Comparison of ENCODE assay signal across 17 cellular contexts in genomic region chr2:118176601-118177000, GRCh38.
DNase-seq lines count a peak whose midpoint lies in the region; ATAC-seq lines count a peak whose summit lies in the region.
"Had no signal": no experiment of that assay in that cellular context is flagged by ENCODE, and none has a peak within 500 bp of the region (broad histone marks: within the 10 kb centered on the region; RNA-seq: fewer than 3 reads in every experiment).

No MANE protein-coding gene starts in this region.

- peak; percentile 78 to 79 for ATAC-seq in activated T-cell treated with anti-CD3 and anti-CD28 coated beads, Interleukin-2, amount 50 U/mL, for 72 hours (replicated peaks in 1 of 2)
- no peak for ATAC-seq in T-helper 17 cell
- peak; percentile 69 for ATAC-seq in activated T-helper 17 cell treated with anti-CD3 and anti-CD28 coated beads, Interleukin-2, amount 50 U/mL, for 72 hours (replicated peaks)
- ATAC-seq in stimulated activated effector memory CD8-positive, alpha-beta T cell treated with anti-CD3 and anti-CD28 coated beads, Interleukin-12 subunit alpha, Interleukin-12 subunit beta, amount 100 ng/mL, for 72 hours: peak; percentile 79
- ATAC-seq in GM18867 (IDR thresholded peaks at IDR 0.05; ENCODE audit: unreplicated experiment): no peak
- ATAC-seq: A549 had no signal

- no peaks in the 10 kb centered on the region for H3K9me3 ChIP-seq in T-helper 17 cell (ENCODE audit: control insufficient read depth, low read length, poor library complexity, severe bottlenecking)
- H3K9me3 ChIP-seq: A549; BLaER1 treated with 17β-estradiol and CSF1 and Interleukin-3, amounts not matched to agents 10 nM and 100 nM had no signal

- H3K4me3 Mint-ChIP-seq in activated T-cell treated with anti-CD3 and anti-CD28 coated beads, Interleukin-2, amount 50 U/mL, for 72 hours: peak overlapping the region; percentile 49 to 75
- H3K4me3 Mint-ChIP-seq in T-helper 17 cell: no peak overlapping the region
- peak overlapping the region; percentile 53 for H3K4me3 Mint-ChIP-seq in activated T-helper 17 cell treated with anti-CD3 and anti-CD28 coated beads, Interleukin-2, amount 50 U/mL, for 72 hours
- H3K4me3 Mint-ChIP-seq in stimulated activated effector memory CD8-positive, alpha-beta T cell treated with anti-CD3 and anti-CD28 coated beads, Interleukin-12 subunit alpha, Interleukin-12 subunit beta, amount 100 ng/mL, for 72 hours: peak overlapping the region; percentile 27
- H3K4me3 Mint-ChIP-seq: CD8-positive, alpha-beta memory T cell had no signal

- H3K27me3 Mint-ChIP-seq in activated T-cell treated with anti-CD3 and anti-CD28 coated beads, Interleukin-2, amount 50 U/mL, for 72 hours (ENCODE audit: low read depth): peaks cover 6% of the 10 kb centered on the region
- H3K27me3 Mint-ChIP-seq in T-helper 17 cell: peaks cover 17% of the 10 kb centered on the region
- H3K27me3 Mint-ChIP-seq in activated T-helper 17 cell treated with anti-CD3 and anti-CD28 coated beads, Interleukin-2, amount 50 U/mL, for 72 hours: peaks cover 6% of the 10 kb centered on the region

- peaks cover 36% of the 10 kb centered on the region for H3K4me1 Mint-ChIP-seq in activated T-cell treated with anti-CD3 and anti-CD28 coated beads, Interleukin-2, amount 50 U/mL, for 72 hours (ENCODE audit: low read depth)
- H3K4me1 Mint-ChIP-seq in T-helper 17 cell: no peaks in the 10 kb centered on the region
- peaks cover 11% of the 10 kb centered on the region for H3K4me1 Mint-ChIP-seq in activated T-helper 17 cell treated with anti-CD3 and anti-CD28 coated beads, Interleukin-2, amount 50 U/mL, for 72 hours
- H3K4me1 Mint-ChIP-seq in stimulated activated effector memory CD8-positive, alpha-beta T cell treated with anti-CD3 and anti-CD28 coated beads, Interleukin-12 subunit alpha, Interleukin-12 subunit beta, amount 100 ng/mL, for 72 hours: peaks cover 19% of the 10 kb centered on the region
- H3K4me1 Mint-ChIP-seq: CD8-positive, alpha-beta memory T cell had no signal

- H3K27ac Mint-ChIP-seq in activated T-cell treated with anti-CD3 and anti-CD28 coated beads, Interleukin-2, amount 50 U/mL, for 72 hours: peak overlapping the region; percentile 92
- H3K27ac Mint-ChIP-seq in T-helper 17 cell: peak overlapping the region; percentile 37
- peak overlapping the region; percentile 81 for H3K27ac Mint-ChIP-seq in activated T-helper 17 cell treated with anti-CD3 and anti-CD28 coated beads, Interleukin-2, amount 50 U/mL, for 72 hours
- peak overlapping the region; percentile 68 for H3K27ac Mint-ChIP-seq in stimulated activated effector memory CD8-positive, alpha-beta T cell treated with anti-CD3 and anti-CD28 coated beads, Interleukin-12 subunit alpha, Interleukin-12 subunit beta, amount 100 ng/mL, for 72 hours
- H3K27ac Mint-ChIP-seq: CD8-positive, alpha-beta memory T cell had no signal

- peak in 1 of 2 donors; percentile 10 for DNase-seq in activated T-cell treated with anti-CD3 and anti-CD28 coated beads, Interleukin-2, amount 50 U/mL, for 72 hours
- DNase-seq in activated T-cell treated with anti-CD3 and anti-CD28 coated beads, Interleukin-2, amount 50 U/mL, for 48 hours: no peak
- no peak for DNase-seq in T-helper 17 cell
- DNase-seq in stimulated activated effector memory CD8-positive, alpha-beta T cell treated with anti-CD3 and anti-CD28 coated beads, Interleukin-12 subunit alpha, Interleukin-12 subunit beta, amount 100 ng/mL, for 72 hours (ENCODE audit: low spot score in 2 of 2): peak in 1 of 2 donors; percentile 43
- DNase-seq in NCI-H1092 (lab: John Stamatoyannopoulos, UW): no peak
- DNase-seq in NCI-H2029 treated with DMSO at 0.1 percent for 48 hours (lab: John Stamatoyannopoulos, UW): no peak
- DNase-seq: CD8-positive, alpha-beta memory T cell; DMS79; GM23248; NCI-H2029; NCI-H510A; NCI-H774; RPMI8226 had no signal

- H3K36me3 Mint-ChIP-seq in activated T-cell treated with anti-CD3 and anti-CD28 coated beads, Interleukin-2, amount 50 U/mL, for 72 hours (ENCODE audit: insufficient read depth in 2 of 2): peaks cover 0 to 1% of the 10 kb centered on the region in 2 donors
- peaks cover 5% of the 10 kb centered on the region for H3K36me3 Mint-ChIP-seq in T-helper 17 cell (ENCODE audit: low read depth)
- no peaks in the 10 kb centered on the region for H3K36me3 Mint-ChIP-seq in activated T-helper 17 cell treated with anti-CD3 and anti-CD28 coated beads, Interleukin-2, amount 50 U/mL, for 72 hours (ENCODE audit: low read depth)
- H3K36me3 Mint-ChIP-seq in stimulated activated effector memory CD8-positive, alpha-beta T cell treated with anti-CD3 and anti-CD28 coated beads, Interleukin-12 subunit alpha, Interleukin-12 subunit beta, amount 100 ng/mL, for 72 hours: no peaks in the 10 kb centered on the region
- H3K36me3 Mint-ChIP-seq: CD8-positive, alpha-beta memory T cell had no signal

- H3K9me3 Mint-ChIP-seq in activated T-cell treated with anti-CD3 and anti-CD28 coated beads, Interleukin-2, amount 50 U/mL, for 72 hours: no peaks in the 10 kb centered on the region
- no peaks in the 10 kb centered on the region for H3K9me3 Mint-ChIP-seq in activated T-helper 17 cell treated with anti-CD3 and anti-CD28 coated beads, Interleukin-2, amount 50 U/mL, for 72 hours
- no peaks in the 10 kb centered on the region for H3K9me3 Mint-ChIP-seq in stimulated activated effector memory CD8-positive, alpha-beta T cell treated with anti-CD3 and anti-CD28 coated beads, Interleukin-12 subunit alpha, Interleukin-12 subunit beta, amount 100 ng/mL, for 72 hours
- H3K9me3 Mint-ChIP-seq: CD8-positive, alpha-beta memory T cell had no signal

Comparison
In these comparisons a context has a peak if more than half of its experiments do, and no peak if none do; other contexts are left out.
1. ATAC-seq: peak in activated T-cell treated with anti-CD3 and anti-CD28 coated beads, Interleukin-2, amount 50 U/mL, for 72 hours (2 of 2), activated T-helper 17 cell treated with anti-CD3 and anti-CD28 coated beads, Interleukin-2, amount 50 U/mL, for 72 hours (single experiment) and stimulated activated effector memory CD8-positive, alpha-beta T cell treated with anti-CD3 and anti-CD28 coated beads, Interleukin-12 subunit alpha, Interleukin-12 subunit beta, amount 100 ng/mL, for 72 hours (single experiment); none in T-helper 17 cell (single experiment) and GM18867 (single experiment).
2. H3K27ac Mint-ChIP-seq: peak in every context shown above with its lines; median percentile 92 in activated T-cell treated with anti-CD3 and anti-CD28 coated beads, Interleukin-2, amount 50 U/mL, for 72 hours; 81 in activated T-helper 17 cell treated with anti-CD3 and anti-CD28 coated beads, Interleukin-2, amount 50 U/mL, for 72 hours; 68 in stimulated activated effector memory CD8-positive, alpha-beta T cell treated with anti-CD3 and anti-CD28 coated beads, Interleukin-12 subunit alpha, Interleukin-12 subunit beta, amount 100 ng/mL, for 72 hours; 37 in T-helper 17 cell.